In the genomic region with DNA sequence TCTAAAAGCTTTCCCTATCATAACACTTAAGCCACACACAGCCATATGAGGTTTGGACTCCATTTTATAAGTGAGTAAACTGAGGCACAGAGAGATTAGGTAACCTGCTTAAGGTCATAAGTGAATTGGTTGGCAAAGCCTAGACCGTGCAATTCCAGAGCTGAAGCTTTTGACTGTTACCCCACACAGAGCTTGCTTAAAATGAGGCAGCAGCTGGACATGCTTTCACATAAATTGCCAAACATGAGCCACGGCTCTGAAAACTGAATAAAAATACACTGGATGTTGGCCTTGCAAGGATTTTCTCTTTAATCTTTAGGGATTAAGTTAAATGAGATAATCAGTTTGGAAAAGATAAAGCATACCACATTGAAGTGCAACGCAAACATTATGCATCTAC, we compare ENCODE assay signal across 13 cellular contexts. TPM values are rescaled to one million over a fixed set of nuclear protein-coding genes. Genes with fewer than 3 reads are reported as not detected.
DNase-seq lines count a peak whose midpoint lies in the region; ATAC-seq and TF ChIP-seq lines count a peak whose summit lies in the region.
"Had no signal": no experiment of that assay in that cellular context is flagged by ENCODE, and none has a peak within 500 bp of the region (broad histone marks: within the 10 kb centered on the region; RNA-seq: fewer than 3 reads in every experiment).

No MANE protein-coding gene starts in this region.

- peaks cover 16 to 39% (median 17%) of the 10 kb centered on the region in 3 donors for H3K36me3 Mint-ChIP-seq in immature natural killer cell

- H3K4me1 ChIP-seq in BLaER1 (peaks cover 87% of the 10 kb centered on the region), OCI-LY7 (ENCODE audit: insufficient read depth, low read length, poor library complexity, severe bottlenecking) (peaks cover 96% of the 10 kb centered on the region), heart left ventricle (peaks cover 5 to 64% (median 25%) of the 10 kb centered on the region in 12 donors)

- peak overlapping the region; percentile 99 to 100 (median 99) for H3K4me3 Mint-ChIP-seq in immature natural killer cell

- POLR2A ChIA-PET in OCI-LY7 (lab: Charles Lee), result interaction anchor here (0.6 to 6.5 kb wide), 11 partner anchors 8 to 102 kb away, joined by 3 to 90 read pairs (median 5); no protein-coding TSS in a partner anchor

- no peaks in the 10 kb centered on the region for H3K9me2 ChIP-seq in OCI-LY7 (ENCODE audit: insufficient read depth, low read length)

- H3K79me2 ChIP-seq in OCI-LY7 (ENCODE audit: insufficient read depth, low read depth, low read length), result peaks cover 59% of the 10 kb centered on the region

- H3K4me1 Mint-ChIP-seq in immature natural killer cell, result peaks cover 74 to 78% of the 10 kb centered on the region in 2 donors

- H3K9me3 ChIP-seq in BLaER1 (no peaks in the 10 kb centered on the region), OCI-LY7 (ENCODE audit: low read length) (no peaks in the 10 kb centered on the region), heart left ventricle (no peaks in the 10 kb centered on the region)
- H3K9me3 ChIP-seq: left ventricle myocardium inferior had no signal

- no peak for TF ChIP-seq CTCF in OCI-LY7 (conservative IDR thresholded peaks at IDR 0.05; ENCODE audit: low read length)
- TF ChIP-seq CTCF in heart left ventricle (IDR thresholded peaks at IDR 0.05), result no peak

- ATAC-seq in GM18873 (IDR thresholded peaks at IDR 0.05; ENCODE audit: low FRiP score, unreplicated experiment), result peak; percentile 1
- no peak for ATAC-seq in GM19397 (IDR thresholded peaks at IDR 0.05; ENCODE audit: unreplicated experiment)
- no peak for ATAC-seq in heart left ventricle
- no peak for ATAC-seq in sciatic nerve

- H3K9me3 Mint-ChIP-seq in immature natural killer cell, result no peaks in the 10 kb centered on the region

- 79 to 86% (median 80%) methylated on average over 3 of the region's 3 CpGs for WGBS in heart left ventricle, 4 donors

- TF ChIP-seq POLR2A in heart left ventricle (IDR thresholded peaks at IDR 0.05), result no peak

- intact Hi-C loops in OCI-LY7 (cut with micrococcal nuclease; ENCODE audit: unreplicated experiment), result no loop called here
- intact Hi-C loops in heart left ventricle (cut with DNase I), result loop anchor here in 1 of 10 donors (10.0 kb wide), 1 partner anchor 78 kb away; no protein-coding TSS in a partner anchor
- intact Hi-C loops in sciatic nerve (cut with DNase I), result no loop called here

- H3K27ac Mint-ChIP-seq in immature natural killer cell, result peak overlapping the region; percentile 76 to 98 (median 90)

- H3K4me2 ChIP-seq in BLaER1 (peak overlapping the region; percentile 83), OCI-LY7 (ENCODE audit: low read length) (peak overlapping the region; percentile 96)

- H3K27me3 ChIP-seq in BLaER1 (no peaks in the 10 kb centered on the region), heart left ventricle (no peaks in the 10 kb centered on the region)

- H3K4me3 ChIP-seq in BLaER1 (0 out of 2 replicates have a peak overlapping the region, but pooled peaks have one; percentile 33), OCI-LY7 (ENCODE audit: low read depth, low read length, poor library complexity, severe bottlenecking) (peak overlapping the region; percentile 68), heart left ventricle (peak overlapping the region in 2 of 12 donors; percentile 22 to 58)
- H3K4me3 ChIP-seq: left ventricle myocardium inferior had no signal

- peaks cover 0 to 20% (median 9%) of the 10 kb centered on the region in 3 donors for H3K27me3 Mint-ChIP-seq in immature natural killer cell (ENCODE audit: low read depth in 3 of 3)

- H3K36me3 ChIP-seq in BLaER1 (no peaks in the 10 kb centered on the region), OCI-LY7 (ENCODE audit: insufficient read depth, low read length) (no peaks in the 10 kb centered on the region), heart left ventricle (no peaks in the 10 kb centered on the region)
- H3K36me3 ChIP-seq: left ventricle myocardium inferior had no signal

- H4K20me1 ChIP-seq in BLaER1, result no peaks in the 10 kb centered on the region
- H4K20me1 ChIP-seq in OCI-LY7 (ENCODE audit: insufficient read depth, low read length), result no peaks in the 10 kb centered on the region

- CTCF ChIA-PET in OCI-LY7 (lab: Charles Lee; ENCODE audit: unreplicated experiment), result interaction anchor here (0.6 to 2.6 kb wide), 7 partner anchors 12 to 76 kb away, joined by 3 to 11 read pairs (median 4); no protein-coding TSS in a partner anchor

- DNase-seq in OCI-LY7 (ENCODE audit: low spot score), result no peak
- no peak for DNase-seq in immature natural killer cell
- no peak for DNase-seq in NCI-H2171 treated with DMSO at 0.1 percent for 48 hours (lab: John Stamatoyannopoulos, UW)
- DNase-seq in heart left ventricle, result no peak
- no peak for DNase-seq in sciatic nerve (ENCODE audit: low spot score)
- DNase-seq: left ventricle myocardium inferior; NCI-H774; nucleus accumbens; stimulated activated CD4-positive, alpha-beta T cell treated with anti-CD3 and anti-CD28 coated beads, Interleukin-12 subunit alpha, Interleukin-12 subunit beta, amount 100 ng/mL, for 4 hours had no signal

- 0 out of 2 replicates have a peak overlapping the region, but pooled peaks have one; percentile 47 for H3K9ac ChIP-seq in BLaER1

- no peak overlapping the region for H2AFZ ChIP-seq in OCI-LY7 (ENCODE audit: low read length)

- BruUV-seq in OCI-LY7 (replicated peaks; lab: Mats Ljungman, UMichigan), result no TSS peak

- peak overlapping the region; percentile 79 for H3K27ac ChIP-seq in BLaER1
- H3K27ac ChIP-seq in OCI-LY7 (ENCODE audit: low read depth, low read length, poor library complexity, severe bottlenecking), result peak overlapping the region; percentile 88
- peak overlapping the region in 1 of 12 donors; percentile 83 for H3K27ac ChIP-seq in heart left ventricle
- H3K27ac ChIP-seq: left ventricle myocardium inferior had no signal

RNA-seq across cellular contexts. Expression of gene RIPOR2, which starts 2.5 kb away (rescaled TPM):
- total RNA-seq in OCI-LY7 (2014; rRNA removed; shearing (Covaris generic)), result 18.0 and 18.7 TPM in 2 replicates
- total RNA-seq in OCI-LY7 (2022) (28.5 and 28.9 TPM in 2 replicates), heart left ventricle (10 to 100 TPM in 1 of 9 donors, 1 to 10 TPM in 8; 2.7 to 14.2 (median 4.6) TPM), sciatic nerve (17.0 TPM)
- polyA plus RNA-seq in immature natural killer cell (100 to 1,000 TPM; 262 to 392 (median 334) TPM), heart left ventricle (1 to 10 TPM in 1 of 2 donors, under 1 TPM in 1; 0.76 to 1.9 TPM)
- total RNA-seq: G401 had no signal
